In the genomic region with DNA sequence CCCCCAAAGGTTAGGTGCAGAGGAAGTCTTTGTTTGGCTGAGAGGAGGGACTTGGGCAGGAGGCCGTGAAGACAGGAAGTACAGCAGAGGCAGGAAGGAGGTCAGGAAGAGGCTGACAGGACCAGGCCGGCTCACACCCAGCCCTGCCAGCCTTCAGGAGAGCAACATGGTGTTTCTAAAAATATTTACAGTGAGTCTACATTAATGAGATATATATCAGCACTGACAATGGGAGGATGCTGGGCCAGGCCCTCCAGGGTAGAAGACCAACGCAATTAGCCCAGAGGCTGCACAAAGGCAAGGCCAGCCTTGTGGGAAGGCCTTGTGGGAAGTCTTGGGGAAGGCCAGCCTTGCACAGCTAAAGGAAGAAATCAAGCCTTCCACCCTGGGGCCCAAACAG, we compare ENCODE assay signal across 22 cellular contexts. TPM values are rescaled to one million over a fixed set of nuclear protein-coding genes. Genes with fewer than 3 reads are reported as not detected.
"Had no signal": no experiment of that assay in that cellular context is flagged by ENCODE, and none has a peak within 500 bp of the region (broad histone marks: within the 10 kb centered on the region; RNA-seq: fewer than 3 reads in every experiment).

No MANE protein-coding gene starts in this region.

- DNase-seq: activated CD4-positive, alpha-beta memory T cell treated with anti-CD3 and anti-CD28 coated beads for 36 hours; activated CD4-positive, alpha-beta T cell treated with anti-CD3 and anti-CD28 coated beads for 36 hours; activated gamma-delta T cell treated with Interleukin-2 at 50 U/mL for 16 hours; activated naive CD8-positive, alpha-beta T cell treated with anti-CD3 and anti-CD28 coated beads for 36 hours; activated T-cell treated with anti-CD3 and anti-CD28 coated beads, Interleukin-2, amount 50 U/mL, for 4 hours; anterior cingulate cortex; cerebellar nuclear complex; erythroblast; posterior cingulate gyrus; retina; SK-N-SH; stimulated activated CD4-positive, alpha-beta T cell treated with anti-CD3 and anti-CD28 coated beads, Interleukin-4, amount 100 ng/mL, for 1 hour; stimulated activated naive B cell treated with anti-CD40 and anti-IgM and Interleukin-4, amounts not matched to agents 10 μg/mL and 1 μg/mL and 100 μg/mL, for 72 hours; T-cell; T1000; tibial artery; WERI-Rb-1 had no signal

- H3K9me2 ChIP-seq: SK-N-SH had no signal

- H3K4me3 ChIP-seq: gastroesophageal sphincter, hepatocyte, tibial artery, vagina had no signal

- H3K9me3 ChIP-seq: gastroesophageal sphincter, SK-N-SH, tibial artery, vagina had no signal

- H3K4me1 ChIP-seq: tibial artery had no signal

- H3K27me3 ChIP-seq: gastroesophageal sphincter, hepatocyte, tibial artery, vagina had no signal

- FAIRE-seq: keratinocyte had no signal

- H3K9ac ChIP-seq: SK-N-SH had no signal

- H2AFZ ChIP-seq: hepatocyte had no signal

- H3K27ac ChIP-seq: gastroesophageal sphincter, hepatocyte, tibial artery, vagina, WERI-Rb-1 had no signal

- H3K36me3 ChIP-seq: gastroesophageal sphincter, tibial artery, vagina, WERI-Rb-1 had no signal

- ATAC-seq: activated CD4-positive, alpha-beta T cell treated with anti-CD3 and anti-CD28 coated beads for 36 hours; activated T-cell treated with anti-CD3 and anti-CD28 coated beads, Interleukin-2, amount 50 U/mL, for 4 hours; gastroesophageal sphincter; stimulated activated naive B cell treated with anti-CD40 and anti-IgM and Interleukin-4, amounts not matched to agents 10 μg/mL and 1 μg/mL and 100 μg/mL, for 72 hours; T-cell had no signal

- H3K4me2 ChIP-seq: hepatocyte, SK-N-SH had no signal

- H3K79me2 ChIP-seq: hepatocyte had no signal

RNA-seq across cellular contexts. Expression of a gene that starts 7.9 kb away (rescaled TPM):
- total RNA-seq: activated CD4-positive, alpha-beta memory T cell treated with anti-CD3 and anti-CD28 coated beads for 36 hours; activated CD4-positive, alpha-beta T cell treated with anti-CD3 and anti-CD28 coated beads for 36 hours; activated naive CD8-positive, alpha-beta T cell treated with anti-CD3 and anti-CD28 coated beads for 36 hours; activated T-cell treated with anti-CD3 and anti-CD28 coated beads, Interleukin-2, amount 50 U/mL, for 4 hours; myocyte; T-cell had no signal
- polyA plus RNA-seq: keratinocyte had no signal
